ENCODE assay signal across 22 cellular contexts in the genomic region with DNA sequence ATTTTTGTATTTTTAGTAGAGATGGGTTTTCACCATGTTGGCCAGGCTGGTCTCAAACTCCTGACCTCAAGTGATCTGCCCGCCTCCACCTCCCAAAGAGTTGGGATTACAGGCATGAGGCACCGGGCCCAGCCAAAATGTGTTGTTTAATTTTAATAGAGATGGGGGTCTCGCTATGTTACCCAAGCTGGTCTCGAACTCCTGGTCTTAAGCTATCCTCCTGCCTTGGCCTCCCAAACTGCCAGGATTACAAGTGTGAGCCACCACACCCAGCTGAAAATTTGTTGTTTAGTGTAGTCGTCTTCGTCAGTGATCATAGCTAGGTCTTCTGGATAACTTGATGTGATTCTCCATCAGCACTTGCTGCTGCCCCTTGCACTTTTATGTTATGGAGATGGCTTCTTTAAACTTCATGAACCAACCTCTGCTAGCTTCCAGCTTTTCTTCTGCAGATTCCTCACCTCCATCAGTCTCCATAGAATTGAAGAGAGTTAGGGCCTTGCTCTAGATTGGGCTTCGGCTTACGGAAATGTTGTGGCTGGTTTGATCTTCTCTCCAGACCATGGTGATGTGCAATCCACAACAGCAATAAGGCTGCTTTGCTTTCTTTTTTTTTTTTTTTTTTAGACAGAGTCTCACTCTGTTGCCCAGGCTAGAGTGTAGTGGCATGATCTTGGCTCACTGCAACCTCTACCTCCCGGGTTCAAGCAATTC. TPM values are rescaled to one million over a fixed set of nuclear protein-coding genes. Genes with fewer than 3 reads are reported as not detected.
DNase-seq lines count a peak whose midpoint lies in the region; ATAC-seq and TF ChIP-seq lines count a peak whose summit lies in the region.
"Had no signal": no experiment of that assay in that cellular context is flagged by ENCODE, and none has a peak within 500 bp of the region (broad histone marks: within the 10 kb centered on the region; RNA-seq: fewer than 3 reads in every experiment).

No MANE protein-coding gene starts in this region.

- no peaks in the 10 kb centered on the region for H3K9me3 ChIP-seq in MM.1S (replicated peaks; ENCODE audit: insufficient read depth, low read length)
- H3K9me3 ChIP-seq: uterus had no signal

- TF ChIP-seq CTCF in MM.1S (IDR thresholded peaks at IDR 0.05; ENCODE audit: low read length) (no peak), fibroblast of the aortic adventitia (IDR thresholded peaks at IDR 0.05; ENCODE audit: insufficient read depth, low read length) (no peak)

- no peak overlapping the region for H3K4me3 ChIP-seq in MM.1S (ENCODE audit: low read length)
- no peak overlapping the region for H3K4me3 ChIP-seq in fibroblast of the aortic adventitia (ENCODE audit: low read depth, low read length)
- H3K4me3 ChIP-seq: SK-N-MC, uterus had no signal

- peaks cover 5% of the 10 kb centered on the region for H3K36me3 Mint-ChIP-seq in activated naive CD4-positive, alpha-beta T cell treated with anti-CD3 and anti-CD28 coated beads, Interleukin-2, amount 10 ng/mL, durations not matched to agents 7 days and 5 days
- H3K36me3 Mint-ChIP-seq in stimulated activated memory B cell treated with anti-CD40 and anti-IgM and Interleukin-4, amounts not matched to agents 10 μg/mL and 1 μg/mL and 100 μg/mL, for 72 hours = peaks cover 6% of the 10 kb centered on the region
- H3K36me3 Mint-ChIP-seq: natural killer cell had no signal

- H3K9me3 Mint-ChIP-seq in activated naive CD4-positive, alpha-beta T cell treated with anti-CD3 and anti-CD28 coated beads, Interleukin-2, amount 10 ng/mL, durations not matched to agents 7 days and 5 days = peaks cover 4% of the 10 kb centered on the region
- peaks cover 14% of the 10 kb centered on the region for H3K9me3 Mint-ChIP-seq in stimulated activated memory B cell treated with anti-CD40 and anti-IgM and Interleukin-4, amounts not matched to agents 10 μg/mL and 1 μg/mL and 100 μg/mL, for 72 hours

- CTCF ChIA-PET in activated naive CD4-positive, alpha-beta T cell treated with anti-CD3 and anti-CD28 coated beads, Interleukin-2, amount 10 ng/mL, durations not matched to agents 7 days and 5 days (lab: Charles Lee) = interaction anchor here (1.0 to 4.0 kb wide), 2 partner anchors 20 to 44 kb away, joined by 3 to 23 read pairs; no protein-coding TSS in a partner anchor

- H4K20me1 ChIP-seq in MM.1S (ENCODE audit: insufficient read depth, low read length) = no peaks in the 10 kb centered on the region

- no peak overlapping the region for H3K4me3 Mint-ChIP-seq in activated naive CD4-positive, alpha-beta T cell treated with anti-CD3 and anti-CD28 coated beads, Interleukin-2, amount 10 ng/mL, durations not matched to agents 7 days and 5 days
- no peak overlapping the region for H3K4me3 Mint-ChIP-seq in stimulated activated memory B cell treated with anti-CD40 and anti-IgM and Interleukin-4, amounts not matched to agents 10 μg/mL and 1 μg/mL and 100 μg/mL, for 72 hours
- H3K4me3 Mint-ChIP-seq: dendritic cell treated with granulocyte-macrophage colony-stimulating factor and Interleukin-4, amounts not matched to agents 40 ng/mL and 50 ng/mL, for 4 days; natural killer cell had no signal

- peak overlapping the region; percentile 80 for H3K27ac Mint-ChIP-seq in activated naive CD4-positive, alpha-beta T cell treated with anti-CD3 and anti-CD28 coated beads, Interleukin-2, amount 10 ng/mL, durations not matched to agents 7 days and 5 days
- H3K27ac Mint-ChIP-seq in stimulated activated memory B cell treated with anti-CD40 and anti-IgM and Interleukin-4, amounts not matched to agents 10 μg/mL and 1 μg/mL and 100 μg/mL, for 72 hours = peak overlapping the region; percentile 35
- H3K27ac Mint-ChIP-seq: natural killer cell had no signal

- peaks cover 48% of the 10 kb centered on the region for H3F3A ChIP-seq in MM.1S (ENCODE audit: insufficient read depth, low read length)

- H3K27me3 Mint-ChIP-seq in activated naive CD4-positive, alpha-beta T cell treated with anti-CD3 and anti-CD28 coated beads, Interleukin-2, amount 10 ng/mL, durations not matched to agents 7 days and 5 days = peaks cover 14% of the 10 kb centered on the region
- H3K27me3 Mint-ChIP-seq in stimulated activated memory B cell treated with anti-CD40 and anti-IgM and Interleukin-4, amounts not matched to agents 10 μg/mL and 1 μg/mL and 100 μg/mL, for 72 hours = no peaks in the 10 kb centered on the region
- H3K27me3 Mint-ChIP-seq: CD8-positive, alpha-beta memory T cell; dendritic cell treated with granulocyte-macrophage colony-stimulating factor and Interleukin-4, amounts not matched to agents 40 ng/mL and 50 ng/mL, for 4 days had no signal

- H3K9ac ChIP-seq in MM.1S (ENCODE audit: low read length) = no peak overlapping the region

- peaks cover 80% of the 10 kb centered on the region for H3K4me1 ChIP-seq in MM.1S (ENCODE audit: low read length)
- H3K4me1 ChIP-seq: uterus had no signal

- no peak overlapping the region for H3K4me2 ChIP-seq in MM.1S (ENCODE audit: low read depth, low read length)

- no peaks in the 10 kb centered on the region for H3K9me2 ChIP-seq in MM.1S (replicated peaks; ENCODE audit: insufficient read depth, low read length)

- no peak overlapping the region for H2AFZ ChIP-seq in MM.1S (ENCODE audit: low read length)

- no peak for DNase-seq in activated naive CD4-positive, alpha-beta T cell treated with anti-CD3 and anti-CD28 coated beads, Interleukin-2, amount 10 ng/mL, durations not matched to agents 7 days and 5 days
- no peak for DNase-seq in activated naive CD4-positive, alpha-beta T cell treated with Interleukin-2 at 50 U/mL for 16 hours
- DNase-seq in MM.1S (no peak), fibroblast of the aortic adventitia (ENCODE audit: low read depth) (peak; percentile 61), NK-92 (lab: John Stamatoyannopoulos, UW; ENCODE audit: unreplicated experiment) (no peak), hypothalamus (lab: John Stamatoyannopoulos, UW) (no peak)
- DNase-seq: DMS79; mammary epithelial cell; natural killer cell; NCI-H2029; NCI-H446; NK-92 treated with Interleukin-12 subunit alpha and Interleukin-12 subunit beta, amount 100 ng/mL, for 24 hours; T1000; uterus had no signal

- peak overlapping the region; percentile 62; the same call in 1 of the 2 replicates for H3K27ac ChIP-seq in MM.1S (ENCODE audit: low read length)
- H3K27ac ChIP-seq: epithelial cell of prostate, SK-N-MC, uterus had no signal

- H3K36me3 ChIP-seq in MM.1S (replicated peaks; ENCODE audit: insufficient read depth, low read length) = no peaks in the 10 kb centered on the region
- H3K36me3 ChIP-seq: uterus had no signal

- H3K79me2 ChIP-seq in MM.1S (ENCODE audit: low read length) = peaks cover 9% of the 10 kb centered on the region; the same call in 1 of the 2 replicates

- H3K27me3 ChIP-seq in MM.1S (replicated peaks; ENCODE audit: insufficient read depth, low read length) = no peaks in the 10 kb centered on the region
- H3K27me3 ChIP-seq: uterus had no signal

- peaks cover 46% of the 10 kb centered on the region for H3K4me1 Mint-ChIP-seq in activated naive CD4-positive, alpha-beta T cell treated with anti-CD3 and anti-CD28 coated beads, Interleukin-2, amount 10 ng/mL, durations not matched to agents 7 days and 5 days
- H3K4me1 Mint-ChIP-seq in stimulated activated memory B cell treated with anti-CD40 and anti-IgM and Interleukin-4, amounts not matched to agents 10 μg/mL and 1 μg/mL and 100 μg/mL, for 72 hours = peaks cover 73% of the 10 kb centered on the region

- ATAC-seq in stimulated activated memory B cell treated with anti-CD40 and anti-IgM and Interleukin-4, amounts not matched to agents 10 μg/mL and 1 μg/mL and 100 μg/mL, for 72 hours = no peak
- ATAC-seq in HG02759 (IDR thresholded peaks at IDR 0.05; ENCODE audit: unreplicated experiment) = no peak
- ATAC-seq: HCT116, natural killer cell had no signal

RNA-seq across cellular contexts. Expression of a gene that starts 13.0 kb away (rescaled TPM):
- total RNA-seq in fibroblast of the aortic adventitia (ENCODE audit: low replicate concordance) = 136 TPM in 2 replicates

RNA-seq across cellular contexts. Expression of a gene that starts 14.4 kb away (rescaled TPM):
- 46.6 and 105 TPM in 2 replicates for total RNA-seq in fibroblast of the aortic adventitia (ENCODE audit: low replicate concordance)

RNA-seq across cellular contexts. Expression of a gene that starts 22.5 kb away (rescaled TPM):
- total RNA-seq in fibroblast of the aortic adventitia (ENCODE audit: low replicate concordance) = 58.4 and 164 TPM in 2 replicates
- total RNA-seq: CD8-positive, alpha-beta memory T cell; kidney epithelial cell had no signal

RNA-seq across cellular contexts. Expression of a gene that starts 58.3 kb away (rescaled TPM):
- 0.57 and 1.5 TPM in 2 replicates for total RNA-seq in fibroblast of the aortic adventitia (ENCODE audit: low replicate concordance)
